Comparison of ENCODE assay signal across 9 cellular contexts in the genomic region with DNA sequence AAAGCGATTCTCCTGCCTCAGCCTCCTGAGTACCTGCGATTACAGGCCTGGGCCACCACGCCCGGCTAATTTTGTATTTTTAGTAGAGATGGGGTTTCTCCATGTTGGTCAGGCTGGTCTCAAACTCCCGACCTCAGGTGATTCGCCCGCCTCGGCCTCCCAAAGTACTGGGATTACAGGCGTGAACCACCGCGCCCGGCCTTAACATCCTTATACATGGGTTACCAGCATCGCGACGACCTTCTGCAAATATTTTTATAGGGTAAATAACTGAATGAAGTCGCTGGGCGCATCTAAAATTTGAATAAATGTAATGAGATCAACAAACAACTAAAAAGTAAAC. TPM values are rescaled to one million over a fixed set of nuclear protein-coding genes. Genes with fewer than 3 reads are reported as not detected.
DNase-seq lines count a peak whose midpoint lies in the region; ATAC-seq, FAIRE-seq and TF ChIP-seq lines count a peak whose summit lies in the region.
"Not testable (repeated sequence)": the region's sequence is repeated elsewhere in the genome, so short reads cannot be mapped to it uniquely, and the experiment has no call there.
"Had no signal": no experiment of that assay in that cellular context is flagged by ENCODE, and none has a peak within 500 bp of the region (broad histone marks: within the 10 kb centered on the region; RNA-seq: fewer than 3 reads in every experiment).

No MANE protein-coding gene starts in this region.

- not testable (repeated sequence) for H4K20me1 ChIP-seq in GM23338 (replicated peaks; ENCODE audit: insufficient read depth); keratinocyte (ENCODE audit: control insufficient read depth, extremely low read depth, insufficient read depth, low read length); neural cell (ENCODE audit: insufficient read depth)

- not testable (repeated sequence) for H3K36me3 Mint-ChIP-seq in GM23338 (ENCODE audit: low read depth); activated naive CD4-positive, alpha-beta T cell treated with anti-CD3 and anti-CD28 coated beads, Interleukin-2, amount 50 U/mL, for 24 hours; stimulated activated memory B cell treated with anti-CD40 and anti-IgM and Interleukin-4, amounts not matched to agents 10 μg/mL and 1 μg/mL and 100 μg/mL, for 72 hours

- not testable (repeated sequence) for H3K9ac ChIP-seq in keratinocyte (ENCODE audit: control insufficient read depth, extremely low read depth, insufficient read depth, low read length); neural cell (ENCODE audit: low read length)

- not testable (repeated sequence) for TF ChIP-seq CTCF in GM23338 (conservative IDR thresholded peaks at IDR 0.05; ENCODE audit: low read depth in 2 of 2); dorsolateral prefrontal cortex (IDR thresholded peaks at IDR 0.05 in 54 of 56, conservative IDR thresholded peaks at IDR 0.05 in 2 of 56; ENCODE audit: low read depth in 1 of 56, partially characterized antibody in 56 of 56); keratinocyte (optimal IDR thresholded peaks at IDR 0.05 in 1 of 3, IDR thresholded peaks at IDR 0.05 in 1 of 3, conservative IDR thresholded peaks at IDR 0.05 in 1 of 3; ENCODE audit: extremely low read depth in 1 of 3, insufficient read depth in 2 of 3, low read length in 3 of 3); neural cell (IDR thresholded peaks at IDR 0.05; ENCODE audit: poor library complexity, severe bottlenecking)

- FAIRE-seq in keratinocyte (lab: Jason Lieb, UNC) = not testable (repeated sequence)

- not testable (repeated sequence) for H3K9me3 Mint-ChIP-seq in GM23338; activated naive CD4-positive, alpha-beta T cell treated with anti-CD3 and anti-CD28 coated beads, Interleukin-2, amount 50 U/mL, for 24 hours; stimulated activated memory B cell treated with anti-CD40 and anti-IgM and Interleukin-4, amounts not matched to agents 10 μg/mL and 1 μg/mL and 100 μg/mL, for 72 hours

- H3K36me3 ChIP-seq in GM23338 (ENCODE audit: insufficient read depth); keratinocyte (ENCODE audit: control insufficient read depth in 2 of 2, extremely low read depth in 1 of 2, insufficient read depth in 2 of 2, low read length in 2 of 2); neural cell (ENCODE audit: insufficient read depth, low read length): not testable (repeated sequence)

- not testable (repeated sequence) for H3K9me2 ChIP-seq in GM23338 (ENCODE audit: insufficient read depth); neural cell (ENCODE audit: insufficient read depth, low read length)

- dilution Hi-C loops in keratinocyte (cut with MboI; ENCODE audit: extremely low pct_ligation_motif_present, low sequenced_read_pairs) = not testable (repeated sequence)

- not testable (repeated sequence) for ATAC-seq in GM23338; SK-N-SH treated with all-trans-retinoic acid at 6 μM for 48 hours; stimulated activated memory B cell treated with anti-CD40 and anti-IgM and Interleukin-4, amounts not matched to agents 10 μg/mL and 1 μg/mL and 100 μg/mL, for 72 hours

- not testable (repeated sequence) for H3K27me3 ChIP-seq in GM23338 (ENCODE audit: insufficient read depth); dorsolateral prefrontal cortex; keratinocyte (ENCODE audit: control insufficient read depth, extremely low read depth, insufficient read depth, low read length); neural cell (ENCODE audit: insufficient read depth, low read depth, low read length)

- not testable (repeated sequence) for H3K9me1 ChIP-seq in keratinocyte (ENCODE audit: control insufficient read depth, extremely low read depth, insufficient read depth, low read length)

- H3K4me3 Mint-ChIP-seq in GM23338 = peak overlapping the region; percentile 78
- peak overlapping the region; percentile 83 for H3K4me3 Mint-ChIP-seq in activated naive CD4-positive, alpha-beta T cell treated with anti-CD3 and anti-CD28 coated beads, Interleukin-2, amount 50 U/mL, for 24 hours
- peak overlapping the region; percentile 84 for H3K4me3 Mint-ChIP-seq in stimulated activated memory B cell treated with anti-CD40 and anti-IgM and Interleukin-4, amounts not matched to agents 10 μg/mL and 1 μg/mL and 100 μg/mL, for 72 hours

- intact Hi-C loops in dorsolateral prefrontal cortex (cut with DNase I) = loop anchor here (2.0 to 10.0 kb wide), 6 partner anchors 85 to 956 kb away; a partner anchor contains a TSS

- H3F3A ChIP-seq in GM23338 (replicated peaks; ENCODE audit: low read depth); neural cell (ENCODE audit: insufficient read depth, low read length, poor library complexity, severe bottlenecking): not testable (repeated sequence)

- H3K27ac Mint-ChIP-seq in GM23338 = not testable (repeated sequence)
- H3K27ac Mint-ChIP-seq in activated naive CD4-positive, alpha-beta T cell treated with anti-CD3 and anti-CD28 coated beads, Interleukin-2, amount 50 U/mL, for 24 hours = peak overlapping the region; percentile 59
- H3K27ac Mint-ChIP-seq in stimulated activated memory B cell treated with anti-CD40 and anti-IgM and Interleukin-4, amounts not matched to agents 10 μg/mL and 1 μg/mL and 100 μg/mL, for 72 hours = peak overlapping the region; percentile 88

- H3K9me3 ChIP-seq in keratinocyte (ENCODE audit: control insufficient read depth, low read depth, low read length); neural cell (ENCODE audit: low read length): not testable (repeated sequence)

- not testable (repeated sequence) for H3K4me1 ChIP-seq in GM23338 (ENCODE audit: insufficient read depth)
- peaks cover 11% of the 10 kb centered on the region for H3K4me1 ChIP-seq in keratinocyte (ENCODE audit: control insufficient read depth, extremely low read depth, insufficient read depth, low read length)

- H3K4me2 ChIP-seq in GM23338; neural cell (ENCODE audit: low read length): not testable (repeated sequence)
- H3K4me2 ChIP-seq in keratinocyte (ENCODE audit: control insufficient read depth, extremely low read depth, insufficient read depth, low read depth, low read length) = peak overlapping the region; percentile 95

- not testable (repeated sequence) for H3K79me2 ChIP-seq in GM23338 (replicated peaks; ENCODE audit: insufficient read depth); keratinocyte (ENCODE audit: control insufficient read depth, insufficient read depth, low read length); neural cell (replicated peaks; ENCODE audit: insufficient read depth, low read length)

- H3K4me3 ChIP-seq in GM23338 = not testable (repeated sequence)
- peak overlapping the region; percentile 40 to 87 (median 72) for H3K4me3 ChIP-seq in dorsolateral prefrontal cortex
- H3K4me3 ChIP-seq in keratinocyte (ENCODE audit: control insufficient read depth in 2 of 3, extremely low read depth in 1 of 3, insufficient read depth in 2 of 3, low read depth in 1 of 3, low read length in 3 of 3) = peak overlapping the region in 1 of 3 experiments; percentile 77
- peak overlapping the region; percentile 64 for H3K4me3 ChIP-seq in neural cell (ENCODE audit: low read length)

- not testable (repeated sequence) for H3K27ac ChIP-seq in GM23338 (ENCODE audit: low read depth); keratinocyte (ENCODE audit: control insufficient read depth, insufficient read depth, low read length); neural cell (ENCODE audit: low read length)
- peak overlapping the region; percentile 61 to 98 (median 94) for H3K27ac ChIP-seq in dorsolateral prefrontal cortex

- H3K27me3 Mint-ChIP-seq in GM23338 (ENCODE audit: insufficient read depth, low read depth, poor library complexity); activated naive CD4-positive, alpha-beta T cell treated with anti-CD3 and anti-CD28 coated beads, Interleukin-2, amount 50 U/mL, for 24 hours; stimulated activated memory B cell treated with anti-CD40 and anti-IgM and Interleukin-4, amounts not matched to agents 10 μg/mL and 1 μg/mL and 100 μg/mL, for 72 hours: not testable (repeated sequence)

- H3K4me1 Mint-ChIP-seq in GM23338; stimulated activated memory B cell treated with anti-CD40 and anti-IgM and Interleukin-4, amounts not matched to agents 10 μg/mL and 1 μg/mL and 100 μg/mL, for 72 hours: not testable (repeated sequence)
- H3K4me1 Mint-ChIP-seq in activated naive CD4-positive, alpha-beta T cell treated with anti-CD3 and anti-CD28 coated beads, Interleukin-2, amount 50 U/mL, for 24 hours = peaks cover 47% of the 10 kb centered on the region

- DNase-seq in GM23338 (ENCODE audit: low spot score); keratinocyte (ENCODE audit: low read depth, low spot score): not testable (repeated sequence)
- peak in 2 of 10 donors; percentile 18 to 36 for DNase-seq in dorsolateral prefrontal cortex

- not testable (repeated sequence) for TF ChIP-seq RAD21 in neural cell (conservative IDR thresholded peaks at IDR 0.05)

- H2AFZ ChIP-seq in GM23338 = peak overlapping the region; percentile 70; the same call in 1 of the 2 replicates
- peak overlapping the region; percentile 20 for H2AFZ ChIP-seq in keratinocyte (ENCODE audit: control insufficient read depth, low read length)
- not testable (repeated sequence) for H2AFZ ChIP-seq in neural cell (ENCODE audit: low read depth, low read length)

- TF ChIP-seq EP300 in neural cell (conservative IDR thresholded peaks at IDR 0.05; ENCODE audit: poor library complexity, severe bottlenecking) = not testable (repeated sequence)

RNA-seq across cellular contexts. Expression of a gene that starts 0.4 kb away (rescaled TPM):
- 2.4 and 6.3 TPM in 2 replicates for total RNA-seq in GM23338 (2014; rRNA removed; shearing (Covaris generic))
- polyA plus RNA-seq in GM23338 (2016; fragmentation: Nextera tagmentation; extraction: Ambion mirVana) (6.9 and 7.1 TPM in 2 replicates), keratinocyte (1.1 to 3.5 TPM (median 1.5 TPM) in 3 replicates), neural cell (not detected in 2 replicates)
- 1 to 10 TPM; 1.0 to 7.7 (median 3.6) TPM for total RNA-seq in dorsolateral prefrontal cortex
- polyA plus RNA-seq in keratinocyte (2011; ENCODE audit: low read depth) = 0.52 TPM
- polyA plus RNA-seq in keratinocyte (2011; cell fraction: cytosol; rRNA removed) = 1.1 and 2.5 TPM in 2 replicates
- 1.1 and 1.3 TPM in 2 replicates for polyA plus RNA-seq in keratinocyte (2011; cell fraction: nucleus; rRNA removed)
- 1.3 and 1.4 TPM in 2 replicates for polyA plus RNA-seq in keratinocyte (2012; ENCODE audit: low replicate concordance)
- polyA minus RNA-seq in keratinocyte (1.5 to 3.5 TPM in 2 of 3 replicates, not detected in the other), neural cell (0.81 TPM in 1 of 2 replicates, not detected in the other)
- polyA minus RNA-seq in keratinocyte (2011; cell fraction: cytosol; rRNA and poly(A)+ RNA removed) = not detected
- polyA minus RNA-seq in keratinocyte (2011; cell fraction: nucleus; rRNA and poly(A)+ RNA removed) = 0.21 and 1.9 TPM in 2 replicates

RNA-seq across cellular contexts. Expression of a gene that starts 26.3 kb away (rescaled TPM):
- total RNA-seq in GM23338 (2014; rRNA removed; shearing (Covaris generic)) = 0.21 TPM in 1 of 2 replicates, not detected in the other
- 0.10 and 0.47 TPM in 2 replicates for polyA plus RNA-seq in GM23338 (2016; fragmentation: Nextera tagmentation; extraction: Ambion mirVana)
- 1 to 10 TPM in 119 of 120 experiments, under 1 TPM in 1; 0.93 to 7.8 (median 4.4) TPM for total RNA-seq in dorsolateral prefrontal cortex
- 0.07 to 0.08 TPM (median 0.07 TPM) in 3 replicates for polyA plus RNA-seq in keratinocyte
- polyA plus RNA-seq in keratinocyte (2011; ENCODE audit: low read depth) = not detected
- 0.06 and 0.12 TPM in 2 replicates for polyA plus RNA-seq in keratinocyte (2011; cell fraction: cytosol; rRNA removed)
- polyA plus RNA-seq in keratinocyte (2011; cell fraction: nucleus; rRNA removed) = 0.11 and 0.35 TPM in 2 replicates
- polyA plus RNA-seq in keratinocyte (2012; ENCODE audit: low replicate concordance) = 0.07 and 0.13 TPM in 2 replicates
- 0.20 TPM in 1 of 3 replicates, not detected in the others for polyA minus RNA-seq in keratinocyte
- polyA minus RNA-seq in keratinocyte (2011; cell fraction: cytosol; rRNA and poly(A)+ RNA removed) = not detected
- not detected in 2 replicates for polyA minus RNA-seq in keratinocyte (2011; cell fraction: nucleus; rRNA and poly(A)+ RNA removed)
- 0.22 TPM in 1 of 2 replicates, not detected in the other for polyA plus RNA-seq in neural cell
- polyA minus RNA-seq in neural cell = 0.23 TPM in 1 of 2 replicates, not detected in the other
- total RNA-seq: left ventricle myocardium superior, Right ventricle myocardium inferior had no signal

RNA-seq across cellular contexts. Expression of a gene that starts 36.6 kb away (rescaled TPM):
- total RNA-seq in GM23338 (2014; rRNA removed; shearing (Covaris generic)) = not detected in 2 replicates
- polyA plus RNA-seq in GM23338 (2016; fragmentation: Nextera tagmentation; extraction: Ambion mirVana) (not detected in 2 replicates), keratinocyte (not detected in 3 replicates), neural cell (1.1 and 5.8 TPM in 2 replicates)
- total RNA-seq in dorsolateral prefrontal cortex = 1 to 10 TPM in 32 of 120 experiments, under 1 TPM in 53, not detected in 35; 0.24 to 2.5 (median 0.87) TPM
- 0.14 TPM for polyA plus RNA-seq in keratinocyte (2011; ENCODE audit: low read depth)
- polyA plus RNA-seq in keratinocyte (2011; cell fraction: cytosol; rRNA removed) = not detected in 2 replicates
- polyA plus RNA-seq in keratinocyte (2011; cell fraction: nucleus; rRNA removed) = not detected in 2 replicates
- polyA plus RNA-seq in keratinocyte (2012; ENCODE audit: low replicate concordance) = 0.27 TPM in 1 of 2 replicates, not detected in the other
- polyA minus RNA-seq in keratinocyte (not detected in 3 replicates), neural cell (0.97 TPM in 1 of 2 replicates, not detected in the other)
- not detected for polyA minus RNA-seq in keratinocyte (2011; cell fraction: cytosol; rRNA and poly(A)+ RNA removed)
- not detected in 2 replicates for polyA minus RNA-seq in keratinocyte (2011; cell fraction: nucleus; rRNA and poly(A)+ RNA removed)
- total RNA-seq: left ventricle myocardium superior, Right ventricle myocardium inferior had no signal
